8 cellular contexts compared by ENCODE assay signal in the genomic region with DNA sequence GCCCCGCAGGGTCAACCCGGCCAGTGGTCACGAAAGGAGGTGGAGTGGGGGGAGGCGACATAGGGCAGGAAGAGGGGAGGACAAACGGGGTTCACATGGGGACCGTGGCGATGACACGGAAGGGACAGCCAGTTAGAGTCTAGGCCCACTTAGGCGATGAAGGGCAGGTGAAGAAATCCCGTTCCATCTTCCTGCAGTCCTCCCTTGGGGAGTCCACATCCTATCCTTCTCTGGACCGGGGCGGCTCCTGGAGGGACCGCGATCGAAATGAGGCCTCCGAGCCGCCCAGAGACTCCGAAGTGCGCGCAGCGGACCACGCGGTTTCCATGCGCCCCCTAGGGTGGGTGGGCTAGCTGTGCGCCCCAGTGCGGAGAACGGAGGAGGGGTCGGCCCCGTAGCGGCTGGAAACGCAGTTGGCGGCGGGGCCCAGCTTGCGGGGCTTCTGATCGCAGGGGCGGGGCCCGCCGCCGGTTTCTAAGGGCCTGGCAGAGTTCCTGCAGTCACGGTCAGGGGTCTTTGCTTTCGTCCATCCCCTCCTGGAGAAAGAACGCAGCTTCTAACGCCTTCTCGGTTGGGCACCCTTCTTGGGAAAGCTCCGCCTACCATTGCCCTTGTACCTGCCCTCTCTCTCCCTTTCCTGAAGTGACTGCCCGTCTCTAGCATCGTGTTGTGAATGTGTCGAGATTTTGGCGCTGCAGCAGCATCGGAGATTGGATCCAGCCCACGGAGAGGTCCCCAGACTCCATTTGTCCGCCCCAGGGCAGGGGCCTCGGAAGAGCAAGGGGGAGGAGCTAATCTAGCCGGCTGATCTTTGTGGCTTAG. TPM values are rescaled to one million over a fixed set of nuclear protein-coding genes. Genes with fewer than 3 reads are reported as not detected.
DNase-seq lines count a peak whose midpoint lies in the region; ATAC-seq and TF ChIP-seq lines count a peak whose summit lies in the region.

No MANE protein-coding gene starts in this region.

- peak overlapping the region; percentile 18 for H3K9ac ChIP-seq in Loucy (ENCODE audit: low read depth, low read length, poor library complexity, severe bottlenecking)

- H3K4me1 ChIP-seq in Loucy (ENCODE audit: insufficient read depth, low read length, poor library complexity, severe bottlenecking): no peaks in the 10 kb centered on the region

- H4K20me1 ChIP-seq in Loucy (ENCODE audit: insufficient read depth, low read length, poor library complexity, severe bottlenecking): no peaks in the 10 kb centered on the region

- no peak for DNase-seq in AG09309 (ENCODE audit: low read depth)
- DNase-seq in activated CD4-positive, alpha-beta T cell treated with anti-CD3 and anti-CD28 coated beads for 4 hours: peak; percentile 65 to 66
- no peak for DNase-seq in coronary artery (ENCODE audit: low spot score)
- peak in 1 of 2 donors; percentile 85 for DNase-seq in lower leg skin (ENCODE audit: low spot score in 2 of 2)
- peak in 2 of 3 donors; percentile 43 to 47 for DNase-seq in stimulated activated CD4-positive, alpha-beta T cell treated with anti-CD3 and anti-CD28 coated beads, TNF-alpha, amount 100 ng/mL, for 1 hour (ENCODE audit: low read depth in 3 of 3, low spot score in 1 of 3)

- 1 to 4% methylated on average over 47 to 53 of the region's 54 CpGs for WGBS in lower leg skin, 2 donors

- intact Hi-C loops in lower leg skin (cut with DNase I; ENCODE audit: low total_unique reads): no loop called here

- H3K79me2 ChIP-seq in Loucy (ENCODE audit: insufficient read depth, low read length): no peaks in the 10 kb centered on the region

- H3K9me3 ChIP-seq in Loucy (ENCODE audit: insufficient read depth, low read depth, low read length): no peaks in the 10 kb centered on the region

- H3K4me3 ChIP-seq in AG09309 (ENCODE audit: control insufficient read depth, low read depth, low read length) (peak overlapping the region; percentile 64), Loucy (ENCODE audit: low read length, poor library complexity, severe bottlenecking) (peak overlapping the region; percentile 62), coronary artery (peak overlapping the region; percentile 88), lower leg skin (ENCODE audit: low read depth, poor library complexity, severe bottlenecking) (peak overlapping the region; percentile 31)

- no peaks in the 10 kb centered on the region for H3F3A ChIP-seq in Loucy (ENCODE audit: low read depth)

- H3K4me2 ChIP-seq in Loucy (ENCODE audit: low read depth, low read length, poor library complexity, severe bottlenecking): peak overlapping the region; percentile 32

- TF ChIP-seq CTCF in AG09309 (IDR thresholded peaks at IDR 0.05; ENCODE audit: control insufficient read depth, insufficient read depth, low read depth, low read length, missing control alignments): peak; percentile 47
- TF ChIP-seq CTCF in Loucy (conservative IDR thresholded peaks at IDR 0.05; ENCODE audit: low read length): no peak; the same call in 1 of the 2 replicates
- no peak for TF ChIP-seq CTCF in coronary artery (IDR thresholded peaks at IDR 0.05)
- no peak for TF ChIP-seq CTCF in lower leg skin (IDR thresholded peaks at IDR 0.05)

- H3K36me3 ChIP-seq in Loucy (ENCODE audit: insufficient read depth, low read length): no peaks in the 10 kb centered on the region

- H3K9me2 ChIP-seq in Loucy (replicated peaks; ENCODE audit: low read depth, low read length): no peaks in the 10 kb centered on the region

- H3K27ac ChIP-seq in coronary artery: peak overlapping the region; percentile 22 to 28

- ATAC-seq in GM18909 (IDR thresholded peaks at IDR 0.05; ENCODE audit: poor library complexity, unreplicated experiment): no peak
- ATAC-seq in HG02798 (IDR thresholded peaks at IDR 0.05; ENCODE audit: poor library complexity, unreplicated experiment): no peak

- peak overlapping the region; percentile 59; the same call in 1 of the 2 replicates for H2AFZ ChIP-seq in Loucy (ENCODE audit: low read length)

- no peak for TF ChIP-seq POLR2A in lower leg skin (IDR thresholded peaks at IDR 0.05)

- H3K27me3 ChIP-seq in Loucy (ENCODE audit: insufficient read depth, low read length, poor library complexity, severe bottlenecking): no peaks in the 10 kb centered on the region

RNA-seq across cellular contexts. Expression of a gene that starts 17.9 kb away (rescaled TPM):
- 1 to 10 TPM; 1.7 to 4.6 (median 2.6) TPM for total RNA-seq in lower leg skin

RNA-seq across cellular contexts. Expression of a gene that starts 21.7 kb away (rescaled TPM):
- 100 to 1,000 TPM; 102 to 261 (median 114) TPM for total RNA-seq in lower leg skin

RNA-seq across cellular contexts. Expression of a gene that starts 28.3 kb away (rescaled TPM):
- total RNA-seq in lower leg skin: 1 to 10 TPM; 4.3 to 8.8 (median 6.5) TPM

RNA-seq across cellular contexts. Expression of a gene that starts 36.6 kb away (rescaled TPM):
- total RNA-seq in lower leg skin: 10 to 100 TPM; 19.4 to 38.0 (median 23.7) TPM

Comparison
In these comparisons a context has a peak if more than half of its experiments do, and no peak if none do; other contexts are left out.
1. DNase-seq: peak in activated CD4-positive, alpha-beta T cell treated with anti-CD3 and anti-CD28 coated beads for 4 hours (2 of 2) and stimulated activated CD4-positive, alpha-beta T cell treated with anti-CD3 and anti-CD28 coated beads, TNF-alpha, amount 100 ng/mL, for 1 hour (2 of 3); none in AG09309 (single experiment) and coronary artery (single experiment).
2. H3K4me3 ChIP-seq: peak in every context shown above with its lines; median percentile 88 in coronary artery; 64 in AG09309; 62 in Loucy; 31 in lower leg skin.